8 cellular contexts compared by ENCODE assay signal in the genomic region with DNA sequence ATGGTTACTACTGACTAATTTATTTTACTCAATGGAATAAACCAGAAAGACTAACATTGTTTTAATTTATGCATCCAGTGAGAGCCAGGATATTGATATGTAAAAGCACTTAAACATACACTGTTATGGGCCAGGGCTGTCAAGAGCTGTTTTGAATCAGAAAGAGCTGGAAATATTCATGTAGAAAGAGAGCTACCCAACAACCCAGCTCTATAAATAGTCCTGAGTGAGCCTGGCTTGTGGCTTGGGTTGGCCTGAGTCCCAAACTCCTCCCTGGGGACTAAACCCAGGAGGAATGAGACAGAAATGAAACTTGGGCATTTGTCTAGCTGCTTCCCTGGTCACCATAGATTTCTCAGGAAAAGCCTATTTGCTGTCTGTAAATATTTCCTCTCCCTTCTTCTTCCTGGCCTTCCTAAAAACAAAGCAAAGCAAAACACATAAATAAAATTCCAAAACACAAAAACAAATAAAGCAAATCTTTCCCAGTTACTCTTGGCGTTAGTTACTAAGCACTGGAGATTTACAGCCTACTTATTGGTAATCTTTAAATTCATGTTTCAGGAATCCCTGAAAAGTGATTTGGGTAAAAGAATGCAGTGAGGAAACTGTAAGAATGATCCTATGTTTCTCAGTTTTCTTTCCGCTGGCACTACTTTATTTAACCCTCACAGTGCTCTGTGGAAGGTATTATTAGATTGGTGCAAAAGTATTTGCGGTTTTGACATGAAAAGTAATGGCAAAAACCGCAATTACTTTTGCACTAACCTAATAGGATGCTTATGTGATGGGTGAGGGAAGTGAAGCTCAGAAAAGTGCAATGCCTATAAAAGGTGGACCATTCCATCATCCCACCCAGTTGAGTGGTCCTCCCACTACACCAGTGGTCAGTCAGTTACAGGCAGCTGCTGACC.
A peak's percentile ranks its signal among the peaks of the same experiment; 100 is the strongest.
DNase-seq lines count a peak whose midpoint lies in the region; ATAC-seq and TF ChIP-seq lines count a peak whose summit lies in the region.
"Had no signal": no experiment of that assay in that cellular context is flagged by ENCODE, and none has a peak within 500 bp of the region (broad histone marks: within the 10 kb centered on the region; RNA-seq: fewer than 3 reads in every experiment).

No MANE protein-coding gene starts in this region.

- H3K4me1 ChIP-seq in IMR-90 (ENCODE audit: control insufficient read depth, insufficient read depth, low read length) (peaks cover 3% of the 10 kb centered on the region), heart left ventricle (peaks cover 0 to 24% (median 13%) of the 10 kb centered on the region in 12 donors), stomach (peaks cover 0 to 22% (median 7%) of the 10 kb centered on the region in 4 donors)

- H3K9me3 ChIP-seq in IMR-90 (ENCODE audit: control insufficient read depth, insufficient read depth, low read length): peaks cover 3% of the 10 kb centered on the region; the same call in 1 of the 2 replicates
- peaks cover under 1% of the 10 kb centered on the region for H3K9me3 ChIP-seq in WERI-Rb-1 (ENCODE audit: severe bottlenecking)
- H3K9me3 ChIP-seq in heart left ventricle: peaks cover 0 to 22% (median 8%) of the 10 kb centered on the region in 12 donors
- peaks cover 0 to 19% (median 7%) of the 10 kb centered on the region in 4 donors for H3K9me3 ChIP-seq in stomach

- H3K4me2 ChIP-seq in IMR-90 (ENCODE audit: low read depth, low read length): peak overlapping the region; percentile 2; the same call in 1 of the 2 replicates

- ATAC-seq in IMR-90 (ENCODE audit: low read depth): peak; percentile 89
- peak; percentile 90 to 96 (median 94) for ATAC-seq in heart left ventricle
- ATAC-seq: left colon had no signal

- TF ChIP-seq RAD21 in IMR-90 (IDR thresholded peaks at IDR 0.05; ENCODE audit: low read length): no peak

- H4K91ac ChIP-seq in IMR-90 (ENCODE audit: insufficient read depth, low read depth, low read length): no peak overlapping the region

- H2BK20ac ChIP-seq in IMR-90 (ENCODE audit: low read depth, low read length): peak overlapping the region; percentile 77; the same call in 1 of the 2 replicates

- peak overlapping the region; percentile 0 for H3K14ac ChIP-seq in IMR-90 (replicated peaks; ENCODE audit: low read depth, low read length)

- H3K79me1 ChIP-seq in IMR-90 (ENCODE audit: low read depth in 1 of 2, low read length in 2 of 2): no peaks in the 10 kb centered on the region

- H2BK15ac ChIP-seq in IMR-90 (ENCODE audit: low read depth, low read length): no peak overlapping the region

- peak overlapping the region; percentile 19; the same call in 1 of the 2 replicates for H3K56ac ChIP-seq in IMR-90 (ENCODE audit: extremely low read depth, insufficient read depth, low read length)

- H3K36me3 ChIP-seq in IMR-90 (ENCODE audit: control insufficient read depth, insufficient read depth, low read length) (no peaks in the 10 kb centered on the region), WERI-Rb-1 (no peaks in the 10 kb centered on the region), heart left ventricle (no peaks in the 10 kb centered on the region), stomach (no peaks in the 10 kb centered on the region)

- no peaks in the 10 kb centered on the region for H4K20me1 ChIP-seq in IMR-90 (ENCODE audit: insufficient read depth, low read length)

- peak overlapping the region; percentile 44; the same call in 1 of the 2 replicates for H2BK120ac ChIP-seq in IMR-90 (ENCODE audit: low read depth, low read length)

- TF ChIP-seq EP300 in stomach (IDR thresholded peaks at IDR 0.05): no peak

- intact Hi-C loops in IMR-90 (cut with micrococcal nuclease): no loop called here
- intact Hi-C loops in heart left ventricle (cut with DNase I): loop anchor here in 3 of 10 donors (5.0 to 10.0 kb wide), 3 partner anchors 51 to 61 kb away; no protein-coding TSS in a partner anchor
- intact Hi-C loops in stomach (cut with DNase I; ENCODE audit: low total_unique reads): no loop called here

- no peak overlapping the region; the same call in 1 of the 2 replicates for H3K4ac ChIP-seq in IMR-90 (ENCODE audit: low read depth, low read length)

- no peak overlapping the region for H4K5ac ChIP-seq in IMR-90 (ENCODE audit: low read depth, low read length)

- H3K27me3 ChIP-seq in IMR-90 (ENCODE audit: control insufficient read depth, insufficient read depth, low read length) (no peaks in the 10 kb centered on the region), WERI-Rb-1 (ENCODE audit: insufficient read depth, low read depth, severe bottlenecking) (no peaks in the 10 kb centered on the region), heart left ventricle (no peaks in the 10 kb centered on the region), stomach (no peaks in the 10 kb centered on the region)

- H4K8ac ChIP-seq in IMR-90 (ENCODE audit: low read depth in 2 of 2, low read length in 2 of 2): peak overlapping the region in 1 of 2 experiments; percentile 11; a peak in 1 of 4 replicates

- no peak overlapping the region for H3K9ac ChIP-seq in IMR-90 (ENCODE audit: low read depth, low read length)

- POLR2A ChIA-PET in IMR-90 (lab: Charles Lee; ENCODE audit: unreplicated experiment): no interaction called here

- in situ Hi-C loops in IMR-90 (cut with MboI; ENCODE audit: low sequenced_read_pairs): no loop called here

- peak overlapping the region; percentile 38 for H2AFZ ChIP-seq in IMR-90 (replicated peaks; ENCODE audit: low read length, poor library complexity)

- peak; percentile 83 for DNase-seq in IMR-90
- DNase-seq in WERI-Rb-1: peak; percentile 35
- DNase-seq in heart left ventricle: peak; percentile 75 to 84 (median 83)
- DNase-seq in stomach: peak; percentile 69
- no peak for DNase-seq in effector CD4-positive, alpha-beta T cell
- DNase-seq in activated CD8-positive, alpha-beta memory T cell treated with anti-CD3 and anti-CD28 coated beads, Interleukin-2, amount 50 U/mL, for 4 hours: no peak
- DNase-seq in NK-92 (lab: John Stamatoyannopoulos, UW; ENCODE audit: unreplicated experiment): no peak

- H3K9me1 ChIP-seq in IMR-90 (ENCODE audit: insufficient read depth, low read length): 0 out of 2 replicates have a peak, but pooled peaks cover 2% of the 10 kb centered on the region

- H2AK9ac ChIP-seq in IMR-90 (replicated peaks; ENCODE audit: low read depth, low read length, poor library complexity): peak overlapping the region; percentile 3

- peak overlapping the region; percentile 44 for H2BK5ac ChIP-seq in IMR-90 (ENCODE audit: low read depth, low read length, poor library complexity, severe bottlenecking)

- dilution Hi-C loops in IMR-90 (cut with HindIII; ENCODE audit: low sequenced_read_pairs, unreplicated experiment): no loop called here

- TF ChIP-seq POLR2A in IMR-90 (IDR thresholded peaks at IDR 0.05; ENCODE audit: low read depth, low read length) (no peak), heart left ventricle (IDR thresholded peaks at IDR 0.05) (no peak), stomach (IDR thresholded peaks at IDR 0.05) (no peak)

- H3K18ac ChIP-seq in IMR-90 (ENCODE audit: low read depth, low read length): no peak overlapping the region

- no CpG with 5 or more reads among the region's 4 CpGs for WGBS in IMR-90 (ENCODE audit: extremely low coverage in 2 of 2, insufficient read length in 1 of 2), 2 experiments
- 60 to 68% (median 64%) methylated on average over 4 of the region's 4 CpGs for WGBS in heart left ventricle, 4 donors
- WGBS in stomach, 5 donors: 47 to 72% (median 64%) methylated on average over 4 of the region's 4 CpGs

- H3K4me3 ChIP-seq in IMR-90 (ENCODE audit: insufficient read depth, low read depth, low read length): no peak overlapping the region
- H3K4me3 ChIP-seq in WERI-Rb-1 (ENCODE audit: low read depth, low read length): no peak overlapping the region
- H3K4me3 ChIP-seq in heart left ventricle: no peak overlapping the region
- no peak overlapping the region for H3K4me3 ChIP-seq in stomach

- TF ChIP-seq CTCF in IMR-90 (conservative IDR thresholded peaks at IDR 0.05; ENCODE audit: low read depth, low read length) (no peak), WERI-Rb-1 (IDR thresholded peaks at IDR 0.05; ENCODE audit: low read depth, low read length) (no peak), heart left ventricle (IDR thresholded peaks at IDR 0.05) (no peak), stomach (IDR thresholded peaks at IDR 0.05) (no peak)

- H3K23ac ChIP-seq in IMR-90 (ENCODE audit: low read depth, low read length): no peak overlapping the region

- no peak overlapping the region for H3K27ac ChIP-seq in IMR-90 (ENCODE audit: insufficient read depth, low read length)
- peak overlapping the region; percentile 62 for H3K27ac ChIP-seq in WERI-Rb-1
- peak overlapping the region; percentile 33 to 79 (median 62) for H3K27ac ChIP-seq in heart left ventricle
- H3K27ac ChIP-seq in stomach: peak overlapping the region in 3 of 5 donors; percentile 23 to 74 (median 23)

- CTCF ChIA-PET in IMR-90 (lab: Yijun Ruan, JAX): no interaction called here

- no peak overlapping the region for H2AK5ac ChIP-seq in IMR-90 (ENCODE audit: low read depth, low read length)

- BruUV-seq in IMR-90 (replicated peaks; lab: Mats Ljungman, UMichigan): no TSS peak

TF ChIP-seq in IMR-90, 13 proteins besides CTCF, POLR2A, EP300 and RAD21:
- TF ChIP-seq CEBPB (IDR thresholded peaks at IDR 0.05; ENCODE audit: low read depth, low read length) (no peak), BHLHE40 (IDR thresholded peaks at IDR 0.05; ENCODE audit: low read depth, low read length) (no peak), RFX5 (IDR thresholded peaks at IDR 0.05; ENCODE audit: low read depth, low read length) (no peak)
TF ChIP-seq in IMR-90: peak in this region for 0.

Comparison
In these comparisons a context has a peak if more than half of its experiments do, and no peak if none do; other contexts are left out.
1. DNase-seq: peak in IMR-90 (single experiment), WERI-Rb-1 (single experiment), heart left ventricle (5 of 5) and stomach (single experiment); none in effector CD4-positive, alpha-beta T cell (single experiment), activated CD8-positive, alpha-beta memory T cell treated with anti-CD3 and anti-CD28 coated beads, Interleukin-2, amount 50 U/mL, for 4 hours (single experiment) and NK-92 (single experiment).